In the genomic region with DNA sequence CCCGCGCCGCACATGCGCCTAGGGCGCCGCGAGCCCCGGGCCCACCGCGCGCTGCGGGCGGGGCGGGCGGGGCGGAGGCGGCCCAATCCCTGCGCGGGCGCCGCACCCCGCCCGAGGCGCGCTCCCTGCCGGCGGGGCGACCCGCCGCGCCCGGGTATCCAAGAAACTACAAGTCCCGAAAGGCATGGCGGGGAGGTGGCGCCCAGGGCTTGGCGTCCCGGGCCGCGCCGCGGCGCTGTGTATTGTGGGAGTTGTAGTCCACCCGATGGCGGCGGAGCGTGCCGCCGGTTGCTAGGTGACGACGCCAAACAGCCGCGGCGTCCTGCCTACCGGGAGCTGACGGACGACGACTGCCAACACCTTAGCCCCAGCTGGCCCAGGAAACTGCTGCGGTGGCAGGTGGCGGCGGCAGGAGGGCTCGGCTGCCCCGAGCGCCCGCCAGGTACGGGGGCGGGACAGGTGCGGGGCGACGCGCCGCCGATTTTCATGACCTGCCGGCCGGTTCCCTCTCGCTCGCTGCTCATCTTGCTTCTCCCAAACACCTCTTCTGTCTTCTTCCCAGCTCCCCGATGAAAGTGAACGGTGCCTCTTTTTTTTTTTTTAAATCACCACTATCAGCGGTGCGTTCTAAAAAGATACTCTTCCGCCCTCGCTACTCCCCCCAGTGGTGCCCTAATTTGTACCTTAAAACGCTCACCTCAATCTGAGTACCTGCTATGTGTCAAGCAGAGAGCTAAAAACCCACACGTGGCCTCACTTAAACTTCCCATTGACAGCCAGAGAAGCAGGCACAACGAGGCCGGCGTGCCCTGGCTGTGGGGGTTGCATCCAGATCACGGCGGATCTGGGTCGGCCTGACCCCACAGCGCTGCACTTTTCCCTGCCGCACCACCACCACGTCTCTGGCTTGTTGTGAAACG, we compare ENCODE assay signal across 8 cellular contexts. TPM values are rescaled to one million over a fixed set of nuclear protein-coding genes. Genes with fewer than 3 reads are reported as not detected.
DNase-seq lines count a peak whose midpoint lies in the region; ATAC-seq and TF ChIP-seq lines count a peak whose summit lies in the region.

A gene (plus strand): TSS at position 304 of the 920 bp plus-strand sequence.

- ATAC-seq in GM21526 (IDR thresholded peaks at IDR 0.05; ENCODE audit: low FRiP score, unreplicated experiment): peak; percentile 77

- H3K4me1 ChIP-seq in OCI-LY1 (ENCODE audit: insufficient read depth, low read length, severe bottlenecking) (peaks cover 14% of the 10 kb centered on the region), mononuclear cell (ENCODE audit: insufficient read depth, low read length) (peaks cover 45% of the 10 kb centered on the region)

- peak within 1 kb of the TSS; percentile 82 for H3K4me2 ChIP-seq in OCI-LY1 (ENCODE audit: low read length)

- H3F3A ChIP-seq in OCI-LY1 (ENCODE audit: insufficient read depth, low read length): no peaks in the 10 kb centered on the region

- H3K4me3 ChIP-seq in OCI-LY1 (ENCODE audit: low read depth, low read length, poor library complexity, severe bottlenecking) (peak within 1 kb of the TSS; percentile 55), epithelial cell of esophagus (ENCODE audit: low read length) (peak within 1 kb of the TSS; percentile 49), mononuclear cell (ENCODE audit: low read length) (peak within 1 kb of the TSS; percentile 48)

- H3K9me2 ChIP-seq in OCI-LY1 (ENCODE audit: low read depth, low read length): no peaks in the 10 kb centered on the region

- no peak within 1 kb of the TSS for H3K27ac ChIP-seq in OCI-LY1 (ENCODE audit: low read depth, low read length, poor library complexity, severe bottlenecking)

- H3K79me2 ChIP-seq in OCI-LY1 (ENCODE audit: insufficient read depth, low read length): no peaks in the 10 kb centered on the region

- no peaks in the 10 kb centered on the region for H4K20me1 ChIP-seq in OCI-LY1 (ENCODE audit: insufficient read depth, low read length)

- H3K27me3 ChIP-seq in OCI-LY1 (ENCODE audit: insufficient read depth, low read length) (no peaks in the 10 kb centered on the region), mononuclear cell (ENCODE audit: insufficient read depth, low read length) (peaks cover 46% of the 10 kb centered on the region)

- no peaks in the 10 kb centered on the region for H3K36me3 ChIP-seq in OCI-LY1 (ENCODE audit: insufficient read depth, low read length)

- TF ChIP-seq CTCF in OCI-LY1 (IDR thresholded peaks at IDR 0.05; ENCODE audit: low read length) (no peak), epithelial cell of esophagus (IDR thresholded peaks at IDR 0.05; ENCODE audit: insufficient read depth, low read depth, low read length, missing control alignments) (peak; percentile 11)

- DNase-seq in D341Med (ENCODE audit: low spot score) (peak; percentile 99), HuH-7 (ENCODE audit: low spot score) (peak; percentile 93), activated T-cell treated with anti-CD3 and anti-CD28 coated beads for 1 hour (ENCODE audit: low read depth) (peak; percentile 98), epithelial cell of esophagus (ENCODE audit: low read depth) (peak; percentile 97)
- DNase-seq in stimulated activated CD8-positive, alpha-beta memory T cell treated with anti-CD3 and anti-CD28 coated beads, Interleukin-2, amount 100 ng/mL, for 1 hour (ENCODE audit: low read depth in 2 of 2): peak; percentile 96

- H2AFZ ChIP-seq in OCI-LY1 (ENCODE audit: low read length): no peak within 1 kb of the TSS

- H3K9ac ChIP-seq in OCI-LY1 (ENCODE audit: low read length): no peak within 1 kb of the TSS; the same call in 1 of the 2 replicates

- H3K9me3 ChIP-seq in OCI-LY1 (ENCODE audit: low read length): no peaks in the 10 kb centered on the region
- H3K9me3 ChIP-seq in mononuclear cell (ENCODE audit: low read depth, low read length): no peaks in the 10 kb centered on the region

RNA-seq across cellular contexts. Expression of the gene that starts here (rescaled TPM):
- 0.10 TPM for total RNA-seq in mononuclear cell
